9 cellular contexts compared by ENCODE assay signal in the genomic region with DNA sequence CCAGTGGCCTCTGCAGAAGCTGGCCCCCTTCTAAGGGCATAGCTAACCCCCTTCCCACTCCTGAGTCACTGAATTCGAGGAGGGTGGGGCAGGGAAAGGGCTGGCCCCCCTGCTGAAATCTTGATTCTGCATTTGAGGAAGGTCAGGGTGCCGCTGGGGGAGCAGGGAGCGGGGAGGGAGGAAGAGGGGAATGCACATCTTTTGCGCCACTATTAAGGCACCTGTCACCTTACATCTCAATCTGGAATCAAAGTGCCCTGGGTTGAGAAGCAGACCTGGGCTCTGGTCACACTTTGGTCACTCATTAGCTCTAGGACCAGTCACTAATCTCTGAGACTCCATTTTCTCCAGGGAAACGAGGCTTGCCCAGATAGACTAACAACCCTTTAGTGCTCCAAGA.
DNase-seq lines count a peak whose midpoint lies in the region; ATAC-seq, FAIRE-seq and TF ChIP-seq lines count a peak whose summit lies in the region.
"Had no signal": no experiment of that assay in that cellular context is flagged by ENCODE, and none has a peak within 500 bp of the region (broad histone marks: within the 10 kb centered on the region; RNA-seq: fewer than 3 reads in every experiment).

No MANE protein-coding gene starts in this region.

- no peaks in the 10 kb centered on the region for H4K20me1 ChIP-seq in keratinocyte (ENCODE audit: control insufficient read depth, extremely low read depth, insufficient read depth, low read length)

- H3K27me3 ChIP-seq in keratinocyte (ENCODE audit: control insufficient read depth, extremely low read depth, insufficient read depth, low read length) (peaks cover 37% of the 10 kb centered on the region), thoracic aorta (replicated peaks; ENCODE audit: insufficient read depth) (no peaks in the 10 kb centered on the region), body of pancreas (no peaks in the 10 kb centered on the region)

- no peaks in the 10 kb centered on the region for H3K9me3 ChIP-seq in keratinocyte (ENCODE audit: control insufficient read depth, low read depth, low read length)
- H3K9me3 ChIP-seq in thoracic aorta: no peaks in the 10 kb centered on the region
- H3K9me3 ChIP-seq in body of pancreas: no peaks in the 10 kb centered on the region

- CTCF ChIA-PET in activated CD8-positive, alpha-beta T cell treated with anti-CD3 and anti-CD28 coated beads for 36 hours (lab: Charles Lee): interaction anchor here (0.6 to 14.9 kb wide), 37 partner anchors 7 to 531 kb away, joined by 3 to 634 read pairs (median 7); partner anchors contain the start of genes FAM163A and SOAT1

- FAIRE-seq in keratinocyte (lab: Jason Lieb, UNC): no peak
- FAIRE-seq: bronchial epithelial cell had no signal

- no peak for DNase-seq in activated T-cell treated with anti-CD3 and anti-CD28 coated beads, Interleukin-2, amount 50 U/mL, for 4 hours
- DNase-seq in activated T-cell treated with anti-CD3 and anti-CD28 coated beads, Interleukin-2, amount 50 U/mL, for 1 hour: no peak
- no peak for DNase-seq in activated CD8-positive, alpha-beta T cell treated with anti-CD3 and anti-CD28 coated beads for 36 hours
- DNase-seq in keratinocyte (ENCODE audit: low read depth, low spot score) (no peak), thoracic aorta (ENCODE audit: low spot score) (no peak), body of pancreas (no peak), middle frontal gyrus (ENCODE audit: extremely low spot score, low spot score) (no peak)

- H3K36me3 ChIP-seq in keratinocyte (ENCODE audit: control insufficient read depth in 2 of 2, extremely low read depth in 1 of 2, insufficient read depth in 2 of 2, low read length in 2 of 2) (no peaks in the 10 kb centered on the region), thoracic aorta (no peaks in the 10 kb centered on the region), body of pancreas (replicated peaks in 1 of 2; ENCODE audit: insufficient read depth in 1 of 2, low read depth in 2 of 2) (no peaks in the 10 kb centered on the region)

- peaks cover 3% of the 10 kb centered on the region for H3K4me1 ChIP-seq in keratinocyte (ENCODE audit: control insufficient read depth, extremely low read depth, insufficient read depth, low read length)
- H3K4me1 ChIP-seq in thoracic aorta (ENCODE audit: control insufficient read depth in 1 of 2, low read depth in 2 of 2): peaks cover 4 to 20% of the 10 kb centered on the region in 2 donors
- peaks cover 25% of the 10 kb centered on the region for H3K4me1 ChIP-seq in body of pancreas

- TF ChIP-seq POLR2A in body of pancreas (IDR thresholded peaks at IDR 0.05): no peak

- POLR2A ChIA-PET in activated CD8-positive, alpha-beta T cell treated with anti-CD3 and anti-CD28 coated beads for 36 hours (lab: Charles Lee): interaction anchor here (1.1 to 2.1 kb wide), 2 partner anchors 12 to 109 kb away, joined by 7 read pairs; no protein-coding TSS in a partner anchor

- dilution Hi-C loops in keratinocyte (cut with MboI; ENCODE audit: extremely low pct_ligation_motif_present, low sequenced_read_pairs): loop anchor here (25.0 kb wide), 1 partner anchor 103 kb away; no protein-coding TSS in a partner anchor

- no peaks in the 10 kb centered on the region for H3K79me2 ChIP-seq in keratinocyte (ENCODE audit: control insufficient read depth, insufficient read depth, low read length)

- no peaks in the 10 kb centered on the region for H3K36me3 Mint-ChIP-seq in activated T-cell treated with anti-CD3 and anti-CD28 coated beads, Interleukin-2, amount 50 U/mL, for 4 hours (ENCODE audit: insufficient read depth)
- no peaks in the 10 kb centered on the region for H3K36me3 Mint-ChIP-seq in activated CD8-positive, alpha-beta T cell treated with anti-CD3 and anti-CD28 coated beads for 36 hours (ENCODE audit: low read depth)

- peak overlapping the region in 2 of 3 experiments; percentile 33 to 49 for H3K4me3 ChIP-seq in keratinocyte (ENCODE audit: control insufficient read depth in 2 of 3, extremely low read depth in 1 of 3, insufficient read depth in 2 of 3, low read depth in 1 of 3, low read length in 3 of 3)
- peak overlapping the region; percentile 71 for H3K4me3 ChIP-seq in thoracic aorta
- H3K4me3 ChIP-seq in body of pancreas: no peak overlapping the region

- no peak overlapping the region for H3K27ac ChIP-seq in keratinocyte (ENCODE audit: control insufficient read depth, insufficient read depth, low read length)
- no peak overlapping the region for H3K27ac ChIP-seq in thoracic aorta
- peak overlapping the region in 2 of 4 donors; percentile 36 to 40 for H3K27ac ChIP-seq in body of pancreas

- TF ChIP-seq CTCF in activated CD8-positive, alpha-beta T cell treated with anti-CD3 and anti-CD28 coated beads for 36 hours (IDR thresholded peaks at IDR 0.05): no peak
- TF ChIP-seq CTCF in keratinocyte (optimal IDR thresholded peaks at IDR 0.05 in 1 of 3, IDR thresholded peaks at IDR 0.05 in 1 of 3, conservative IDR thresholded peaks at IDR 0.05 in 1 of 3; ENCODE audit: extremely low read depth in 1 of 3, insufficient read depth in 2 of 3, low read length in 3 of 3) (no peak), thoracic aorta (IDR thresholded peaks at IDR 0.05) (no peak), body of pancreas (IDR thresholded peaks at IDR 0.05) (no peak)

- H3K4me1 Mint-ChIP-seq in activated T-cell treated with anti-CD3 and anti-CD28 coated beads, Interleukin-2, amount 50 U/mL, for 4 hours (ENCODE audit: low read depth): peaks cover 19% of the 10 kb centered on the region
- peaks cover 9% of the 10 kb centered on the region for H3K4me1 Mint-ChIP-seq in activated CD8-positive, alpha-beta T cell treated with anti-CD3 and anti-CD28 coated beads for 36 hours (ENCODE audit: low read depth)

- 33 to 38% methylated on average over 2 to 5 of the region's 5 CpGs for WGBS in body of pancreas, 2 donors

- no peak overlapping the region for H3K9ac ChIP-seq in keratinocyte (ENCODE audit: control insufficient read depth, extremely low read depth, insufficient read depth, low read length)

- H3K4me2 ChIP-seq in keratinocyte (ENCODE audit: control insufficient read depth, extremely low read depth, insufficient read depth, low read depth, low read length): peak overlapping the region; percentile 79

- ATAC-seq in activated T-cell treated with anti-CD3 and anti-CD28 coated beads, Interleukin-2, amount 50 U/mL, for 4 hours: no peak
- no peak for ATAC-seq in activated CD8-positive, alpha-beta T cell treated with anti-CD3 and anti-CD28 coated beads for 36 hours
- ATAC-seq in thoracic aorta (ENCODE audit: insufficient number of reproducible peaks, low FRiP score, low read depth) (no peak), HG03045 (IDR thresholded peaks at IDR 0.05; ENCODE audit: unreplicated experiment) (no peak), body of pancreas (no peak)

- no peaks in the 10 kb centered on the region for H3K9me1 ChIP-seq in keratinocyte (ENCODE audit: control insufficient read depth, extremely low read depth, insufficient read depth, low read length)

- no peak overlapping the region for H3K27ac Mint-ChIP-seq in activated CD8-positive, alpha-beta T cell treated with anti-CD3 and anti-CD28 coated beads for 36 hours

- no peaks in the 10 kb centered on the region for H3K9me3 Mint-ChIP-seq in activated T-cell treated with anti-CD3 and anti-CD28 coated beads, Interleukin-2, amount 50 U/mL, for 4 hours
- no peaks in the 10 kb centered on the region for H3K9me3 Mint-ChIP-seq in activated CD8-positive, alpha-beta T cell treated with anti-CD3 and anti-CD28 coated beads for 36 hours

- H2AFZ ChIP-seq in keratinocyte (ENCODE audit: control insufficient read depth, low read length): no peak overlapping the region

- H3K27me3 Mint-ChIP-seq in activated T-cell treated with anti-CD3 and anti-CD28 coated beads, Interleukin-2, amount 50 U/mL, for 4 hours (ENCODE audit: low read depth): peaks cover 5% of the 10 kb centered on the region
- no peaks in the 10 kb centered on the region for H3K27me3 Mint-ChIP-seq in activated CD8-positive, alpha-beta T cell treated with anti-CD3 and anti-CD28 coated beads for 36 hours

- intact Hi-C loops in activated CD8-positive, alpha-beta T cell treated with anti-CD3 and anti-CD28 coated beads for 36 hours (cut with micrococcal nuclease): loop anchor here (1.0 kb wide), 1 partner anchor 15 kb away; no protein-coding TSS in a partner anchor
- intact Hi-C loops in body of pancreas (cut with DNase I): no loop called here

- peak overlapping the region; percentile 85 for H3K4me3 Mint-ChIP-seq in activated T-cell treated with anti-CD3 and anti-CD28 coated beads, Interleukin-2, amount 50 U/mL, for 4 hours
- H3K4me3 Mint-ChIP-seq in activated CD8-positive, alpha-beta T cell treated with anti-CD3 and anti-CD28 coated beads for 36 hours: peak overlapping the region; percentile 79

Comparison
In these comparisons a context has a peak if more than half of its experiments do, and no peak if none do; other contexts are left out.
1. H3K4me3 ChIP-seq: peak in keratinocyte (2 of 3) and thoracic aorta (single experiment); none in body of pancreas (0 of 2).